11 cellular contexts compared by ENCODE assay signal in genomic region chr11:11975201-11976092, GRCh38. TPM values are rescaled to one million over a fixed set of nuclear protein-coding genes. Genes with fewer than 3 reads are reported as not detected.
DNase-seq lines count a peak whose midpoint lies in the region; ATAC-seq and TF ChIP-seq lines count a peak whose summit lies in the region.
"Had no signal": no experiment of that assay in that cellular context is flagged by ENCODE, and none has a peak within 500 bp of the region (broad histone marks: within the 10 kb centered on the region; RNA-seq: fewer than 3 reads in every experiment).

No MANE protein-coding gene starts in this region.

- H3K9me3 ChIP-seq in gastroesophageal sphincter (no peaks in the 10 kb centered on the region), esophagus squamous epithelium (no peaks in the 10 kb centered on the region)
- H3K9me3 ChIP-seq: right lobe of liver had no signal

- ATAC-seq in gastroesophageal sphincter, result no peak
- ATAC-seq in stimulated activated naive CD8-positive, alpha-beta T cell treated with anti-CD3 and anti-CD28 coated beads, Interleukin-15, Interleukin-2, amounts not matched to agents 100 U/mL and 50 U/mL, for 24 hours, result no peak

- intact Hi-C loops in esophagus squamous epithelium (cut with DNase I), result no loop called here

- H3K4me3 ChIP-seq in gastroesophageal sphincter (no peak overlapping the region), esophagus squamous epithelium (no peak overlapping the region)
- H3K4me3 ChIP-seq: right lobe of liver had no signal

- WGBS in gastroesophageal sphincter (ENCODE audit: low coverage in 1 of 2), 2 donors, result 40 to 80% methylated on average over 1 of the region's 11 CpGs
- 61 to 65% methylated on average over 7 to 11 of the region's 11 CpGs for WGBS in esophagus squamous epithelium, 2 donors

- TF ChIP-seq CTCF in RWPE1 (conservative IDR thresholded peaks at IDR 0.05; ENCODE audit: low read depth) (no peak), gastroesophageal sphincter (IDR thresholded peaks at IDR 0.05) (no peak), esophagus squamous epithelium (IDR thresholded peaks at IDR 0.05) (no peak)

- H3K27ac ChIP-seq in RWPE1 (peak overlapping the region; percentile 99), gastroesophageal sphincter (peak overlapping the region in 3 of 4 donors; percentile 80 to 91 (median 80)), temporal lobe (ENCODE audit: low read depth, low read length) (peak overlapping the region; percentile 19), esophagus squamous epithelium (peak overlapping the region in 1 of 4 donors; percentile 31)

- H3K4me1 ChIP-seq in gastroesophageal sphincter, result peaks cover 23 to 94% (median 77%) of the 10 kb centered on the region in 3 donors
- H3K4me1 ChIP-seq in esophagus squamous epithelium, result peaks cover 15 to 87% (median 62%) of the 10 kb centered on the region in 3 donors

- DNase-seq in NCI-H748 (lab: John Stamatoyannopoulos, UW; ENCODE audit: unreplicated experiment), result peak; percentile 45
- DNase-seq in NCI-H748 treated with DMSO at 0.1 percent for 48 hours (lab: John Stamatoyannopoulos, UW), result no peak
- no peak for DNase-seq in RWPE1 (ENCODE audit: low spot score)
- no peak for DNase-seq in activated naive CD4-positive, alpha-beta T cell (lab: John Stamatoyannopoulos, UW)
- no peak for DNase-seq in esophagus squamous epithelium (lab: John Stamatoyannopoulos, UW)
- DNase-seq in stimulated activated naive CD8-positive, alpha-beta T cell treated with anti-CD3 and anti-CD28 coated beads, Interleukin-15, Interleukin-2, amounts not matched to agents 100 U/mL and 50 U/mL, for 24 hours, result no peak
- DNase-seq: effector CD8-positive, alpha-beta T cell; NCI-H2107 had no signal

- CTCF ChIA-PET in RWPE1 (lab: Yijun Ruan, JAX), result interaction anchor here (0.7 to 1.1 kb wide), 2 partner anchors 9 to 308 kb away, joined by 4 to 6 read pairs; no protein-coding TSS in a partner anchor

- H3K36me3 ChIP-seq in gastroesophageal sphincter (no peaks in the 10 kb centered on the region), esophagus squamous epithelium (no peaks in the 10 kb centered on the region)
- H3K36me3 ChIP-seq: right lobe of liver had no signal

- TF ChIP-seq EP300 in gastroesophageal sphincter (IDR thresholded peaks at IDR 0.05), result no peak

- POLR2A ChIA-PET in RWPE1 (lab: Yijun Ruan, JAX; ENCODE audit: low non-redundant PET), result no interaction called here

- TF ChIP-seq POLR2A in gastroesophageal sphincter (IDR thresholded peaks at IDR 0.05) (no peak), esophagus squamous epithelium (IDR thresholded peaks at IDR 0.05) (no peak)

- H3K27me3 ChIP-seq in gastroesophageal sphincter (no peaks in the 10 kb centered on the region), esophagus squamous epithelium (no peaks in the 10 kb centered on the region)
- H3K27me3 ChIP-seq: right lobe of liver had no signal

RNA-seq across cellular contexts. Expression of gene DKK3, which starts 33.0 kb away (rescaled TPM):
- total RNA-seq in gastroesophageal sphincter (100 to 1,000 TPM in 2 of 4 donors, 10 to 100 TPM in 2; 72.1 to 249 (median 127) TPM), temporal lobe (197 TPM), esophagus squamous epithelium (100 to 1,000 TPM in 1 of 4 donors, 10 to 100 TPM in 3; 24.8 to 112 (median 44.5) TPM)
